Comparison of ENCODE assay signal across 1 cellular context in the genomic region with DNA sequence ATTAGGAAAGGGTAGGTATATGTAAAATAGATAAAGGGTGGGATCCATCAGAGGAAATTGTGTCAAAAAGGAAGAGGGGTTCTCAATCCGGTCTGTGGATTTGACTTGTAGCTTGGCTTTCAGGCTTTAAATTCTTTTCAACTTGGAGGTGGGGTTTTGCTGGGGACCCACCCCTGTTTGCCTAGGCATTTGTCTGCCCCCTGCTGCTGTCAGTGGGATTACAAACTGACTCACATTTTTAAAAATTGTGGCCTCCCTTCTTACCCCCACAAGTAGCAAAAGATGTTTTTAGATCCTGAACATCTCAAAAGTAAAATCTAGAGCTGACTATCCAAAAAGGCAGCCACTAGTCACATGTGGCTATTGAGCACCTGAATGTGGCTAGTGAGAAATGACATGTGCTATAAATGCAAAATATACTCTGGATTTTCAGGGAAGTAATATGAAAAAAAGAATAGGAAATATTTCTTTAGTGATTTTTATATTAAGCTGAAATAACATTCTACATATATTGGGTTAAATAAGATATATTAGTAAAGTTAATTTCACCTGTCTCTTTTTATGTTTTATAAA.
TF ChIP-seq lines count a peak whose summit lies in the region.

No MANE protein-coding gene starts in this region.

TF ChIP-seq in SK-N-SH treated with all-trans-retinoic acid at 6 μM for 48 hours, 23 proteins besides CTCF, POLR2A, EP300 and RAD21 (continued from another document):
- TF ChIP-seq TSHZ2 (CRISPR knock-in tag; IDR thresholded peaks at IDR 0.05) (no peak), ESRRG (CRISPR knock-in tag; IDR thresholded peaks at IDR 0.05) (no peak), ZNF8 (CRISPR knock-in tag; IDR thresholded peaks at IDR 0.05) (no peak), ISL1 (CRISPR knock-in tag; IDR thresholded peaks at IDR 0.05) (no peak), PPARA (CRISPR knock-in tag; IDR thresholded peaks at IDR 0.05; ENCODE audit: borderline replicate concordance) (no peak), SNAI2 (CRISPR knock-in tag; IDR thresholded peaks at IDR 0.05) (no peak), ZC3H10 (CRISPR knock-in tag; IDR thresholded peaks at IDR 0.05) (no peak), PATZ1 (CRISPR knock-in tag; IDR thresholded peaks at IDR 0.05; ENCODE audit: borderline replicate concordance) (no peak), ZFP30 (CRISPR knock-in tag; IDR thresholded peaks at IDR 0.05) (no peak), CSRNP3 (CRISPR knock-in tag; IDR thresholded peaks at IDR 0.05) (no peak)
